ENCODE assay signal across 2 cellular contexts in the genomic region with DNA sequence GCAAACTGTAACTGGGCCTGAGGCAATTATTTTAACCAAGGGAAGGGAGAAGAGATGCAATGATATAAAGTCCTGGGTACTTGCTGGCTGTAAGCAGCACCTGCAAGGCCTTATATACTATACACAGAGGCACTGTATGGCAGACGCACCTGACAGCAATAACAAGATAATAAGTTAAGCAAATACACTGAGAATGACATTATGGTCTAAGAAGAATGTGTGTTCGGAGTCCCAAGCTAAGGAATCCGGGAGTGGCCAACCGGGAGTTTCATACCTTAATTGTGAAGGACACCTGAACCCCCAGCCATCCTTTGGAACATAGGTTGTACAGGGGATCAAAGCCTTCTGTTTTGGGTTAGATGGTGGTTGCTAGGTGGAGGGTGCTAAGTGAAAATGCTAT.
TF ChIP-seq lines count a peak whose summit lies in the region.

No MANE protein-coding gene starts in this region.

TF ChIP-seq in IMR-90, 13 proteins besides CTCF, POLR2A, EP300 and RAD21:
- no peak for TF ChIP-seq CHD1 (IDR thresholded peaks at IDR 0.05; ENCODE audit: low read depth, low read length)
- TF ChIP-seq, protein P1, sequence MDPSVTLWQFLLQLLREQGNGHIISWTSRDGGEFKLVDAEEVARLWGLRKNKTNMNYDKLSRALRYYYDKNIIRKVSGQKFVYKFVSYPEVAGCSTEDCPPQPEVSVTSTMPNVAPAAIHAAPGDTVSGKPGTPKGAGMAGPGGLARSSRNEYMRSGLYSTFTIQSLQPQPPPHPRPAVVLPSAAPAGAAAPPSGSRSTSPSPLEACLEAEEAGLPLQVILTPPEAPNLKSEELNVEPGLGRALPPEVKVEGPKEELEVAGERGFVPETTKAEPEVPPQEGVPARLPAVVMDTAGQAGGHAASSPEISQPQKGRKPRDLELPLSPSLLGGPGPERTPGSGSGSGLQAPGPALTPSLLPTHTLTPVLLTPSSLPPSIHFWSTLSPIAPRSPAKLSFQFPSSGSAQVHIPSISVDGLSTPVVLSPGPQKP (IDR thresholded peaks at IDR 0.05; ENCODE audit: borderline replicate concordance, low read depth, low read length), result no peak
- TF ChIP-seq MAFK (IDR thresholded peaks at IDR 0.05; ENCODE audit: low read depth, low read length), result no peak
- TF ChIP-seq FOS (IDR thresholded peaks at IDR 0.05; ENCODE audit: low read depth, low read length), result no peak

TF ChIP-seq in H1, 55 proteins besides CTCF, POLR2A, EP300 and RAD21:
- no peak for TF ChIP-seq SP2 (IDR thresholded peaks at IDR 0.05; ENCODE audit: low read length)
- no peak for TF ChIP-seq SIN3A (conservative IDR thresholded peaks at IDR 0.05 in 1 of 2, IDR thresholded peaks at IDR 0.05 in 1 of 2; ENCODE audit: low read depth in 1 of 2, low read length in 2 of 2)
- TF ChIP-seq BACH1 (IDR thresholded peaks at IDR 0.05; ENCODE audit: low read length), result no peak
- TF ChIP-seq, protein P2, sequence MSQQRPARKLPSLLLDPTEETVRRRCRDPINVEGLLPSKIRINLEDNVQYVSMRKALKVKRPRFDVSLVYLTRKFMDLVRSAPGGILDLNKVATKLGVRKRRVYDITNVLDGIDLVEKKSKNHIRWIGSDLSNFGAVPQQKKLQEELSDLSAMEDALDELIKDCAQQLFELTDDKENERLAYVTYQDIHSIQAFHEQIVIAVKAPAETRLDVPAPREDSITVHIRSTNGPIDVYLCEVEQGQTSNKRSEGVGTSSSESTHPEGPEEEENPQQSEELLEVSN (IDR thresholded peaks at IDR 0.05), result no peak
- TF ChIP-seq HDAC6 (IDR thresholded peaks at IDR 0.05; ENCODE audit: low read depth, low read length), result no peak
- no peak for TF ChIP-seq KDM4A (IDR thresholded peaks at IDR 0.05; ENCODE audit: low read depth, low read length, severe bottlenecking)
- TF ChIP-seq RBBP5 (IDR thresholded peaks at IDR 0.05; ENCODE audit: borderline replicate concordance, low read depth, low read length), result no peak
- TF ChIP-seq TAF1 (IDR thresholded peaks at IDR 0.05; ENCODE audit: low read depth, low read length), result no peak
- no peak for TF ChIP-seq POU5F1 (IDR thresholded peaks at IDR 0.05; ENCODE audit: low read depth, low read length)
- TF ChIP-seq CHD2 (IDR thresholded peaks at IDR 0.05; ENCODE audit: low read length), result no peak
- TF ChIP-seq SRF (IDR thresholded peaks at IDR 0.05; ENCODE audit: low read depth, low read length), result no peak
- TF ChIP-seq SAP30 (IDR thresholded peaks at IDR 0.05; ENCODE audit: insufficient read depth, insufficient replicate concordance, low read length), result no peak
